7 cellular contexts compared by ENCODE assay signal in the genomic region with DNA sequence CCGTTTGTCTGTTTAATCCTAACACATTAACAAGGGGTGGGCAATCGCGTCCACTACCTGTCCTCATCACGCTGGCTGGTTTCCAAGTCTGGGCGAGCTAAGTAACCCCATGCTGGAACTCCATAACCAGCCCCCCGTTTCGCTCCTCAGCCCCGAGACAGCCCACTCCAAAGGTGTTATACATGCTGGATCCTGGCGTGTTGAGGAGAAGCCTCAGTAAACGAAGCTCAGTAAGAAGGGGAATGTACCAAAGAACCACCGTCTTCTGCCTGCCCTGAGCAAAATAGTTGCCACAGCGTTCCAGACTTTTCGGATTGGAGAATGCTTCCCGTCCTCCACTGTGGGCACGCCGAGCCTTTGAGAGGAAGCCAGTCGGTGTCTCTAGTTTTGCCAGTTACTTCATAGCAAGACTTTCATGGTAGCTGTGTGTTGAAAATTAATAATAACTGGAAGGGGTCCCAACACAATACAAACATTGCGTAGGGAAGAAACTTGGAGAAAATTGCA. TPM values are rescaled to one million over a fixed set of nuclear protein-coding genes. Genes with fewer than 3 reads are reported as not detected.
DNase-seq lines count a peak whose midpoint lies in the region; ATAC-seq and TF ChIP-seq lines count a peak whose summit lies in the region.

No MANE protein-coding gene starts in this region.

- TF ChIP-seq CTCF in WI38 (IDR thresholded peaks at IDR 0.05; ENCODE audit: low read depth, low read length) (no peak), gastroesophageal sphincter (IDR thresholded peaks at IDR 0.05) (no peak), retinal pigment epithelial cell (conservative IDR thresholded peaks at IDR 0.05; ENCODE audit: low read depth, low read length) (no peak)

- H3K4me1 ChIP-seq in HAP-1 (peaks cover 21% of the 10 kb centered on the region), gastroesophageal sphincter (peaks cover 0 to 31% (median 7%) of the 10 kb centered on the region in 3 donors)

- H3K9me3 ChIP-seq in HAP-1, result no peaks in the 10 kb centered on the region
- no peaks in the 10 kb centered on the region for H3K9me3 ChIP-seq in gastroesophageal sphincter

- H3K36me3 ChIP-seq in HAP-1 (replicated peaks), result peaks cover 2% of the 10 kb centered on the region
- H3K36me3 ChIP-seq in gastroesophageal sphincter, result no peaks in the 10 kb centered on the region

- H3K27ac ChIP-seq in gastroesophageal sphincter, result peak overlapping the region; percentile 89 to 93 (median 90)

- no peak for TF ChIP-seq POLR2A in gastroesophageal sphincter (IDR thresholded peaks at IDR 0.05)

- no peak for ATAC-seq in gastroesophageal sphincter
- no peak for ATAC-seq in HG03457 (IDR thresholded peaks at IDR 0.05; ENCODE audit: unreplicated experiment)
- ATAC-seq in HG03039 (IDR thresholded peaks at IDR 0.05; ENCODE audit: unreplicated experiment), result no peak

- DNase-seq in HAP-1 (ENCODE audit: low spot score in 2 of 2) (no peak), retinal pigment epithelial cell (ENCODE audit: low read depth) (no peak)
- no peak for DNase-seq in activated CD4-positive, CD25-positive, alpha-beta regulatory T cell treated with anti-CD3 and anti-CD28 coated beads, Interleukin-2, amount 50 U/mL, for 72 hours

- 2 to 33% methylated on average over 1 to 9 of the region's 18 CpGs for WGBS in gastroesophageal sphincter (ENCODE audit: low coverage in 1 of 2), 2 donors

- in situ Hi-C loops in HAP-1 (cut with MboI; ENCODE audit: low sequenced_read_pairs), result loop anchor here (25.0 kb wide), 1 partner anchor 747 kb away; a partner anchor contains a TSS

- H3K27me3 ChIP-seq in HAP-1 (ENCODE audit: low read depth), result no peaks in the 10 kb centered on the region
- no peaks in the 10 kb centered on the region for H3K27me3 ChIP-seq in gastroesophageal sphincter

- TF ChIP-seq EP300 in gastroesophageal sphincter (IDR thresholded peaks at IDR 0.05), result no peak

- H3K4me3 ChIP-seq in HAP-1 (peak overlapping the region; percentile 22), WI38 (ENCODE audit: low read depth, low read length) (peak overlapping the region; percentile 63), gastroesophageal sphincter (peak overlapping the region; percentile 49 to 88), retinal pigment epithelial cell (ENCODE audit: low read length) (peak overlapping the region; percentile 45)

RNA-seq across cellular contexts. Expression of a gene that starts 16.1 kb away (rescaled TPM):
- total RNA-seq in gastroesophageal sphincter, result not detected

RNA-seq across cellular contexts. Expression of a gene that starts 46.9 kb away (rescaled TPM):
- total RNA-seq in gastroesophageal sphincter, result 10 to 100 TPM; 40.5 to 64.1 (median 51.8) TPM

RNA-seq across cellular contexts. Expression of a gene that starts 47.0 kb away (rescaled TPM):
- total RNA-seq in gastroesophageal sphincter, result 10 to 100 TPM; 17.5 to 21.5 (median 18.5) TPM
